Comparison of ENCODE assay signal across 1 cellular context in genomic region chr2:55609931-55610578, GRCh38.
A peak's percentile ranks its signal among the peaks of the same experiment; 100 is the strongest.
TF ChIP-seq lines count a peak whose summit lies in the region.

No MANE protein-coding gene starts in this region.

TF ChIP-seq in HepG2, 621 proteins besides CTCF, POLR2A, EP300 and RAD21:
- TF ChIP-seq MBD4 (IDR thresholded peaks at IDR 0.05; ENCODE audit: borderline replicate concordance, low read length) (0 out of 2 replicates have a peak, but pooled peaks have one; percentile 50), MEIS2 (CRISPR knock-in tag; IDR thresholded peaks at IDR 0.05) (no peak), NCOR1 (IDR thresholded peaks at IDR 0.05; ENCODE audit: borderline replicate concordance, low read length) (0 out of 2 replicates have a peak, but pooled peaks have one; percentile 11), SALL2 (CRISPR knock-in tag; IDR thresholded peaks at IDR 0.05) (no peak)
TF ChIP-seq in HepG2: peak in this region for 2.
